In the genomic region with DNA sequence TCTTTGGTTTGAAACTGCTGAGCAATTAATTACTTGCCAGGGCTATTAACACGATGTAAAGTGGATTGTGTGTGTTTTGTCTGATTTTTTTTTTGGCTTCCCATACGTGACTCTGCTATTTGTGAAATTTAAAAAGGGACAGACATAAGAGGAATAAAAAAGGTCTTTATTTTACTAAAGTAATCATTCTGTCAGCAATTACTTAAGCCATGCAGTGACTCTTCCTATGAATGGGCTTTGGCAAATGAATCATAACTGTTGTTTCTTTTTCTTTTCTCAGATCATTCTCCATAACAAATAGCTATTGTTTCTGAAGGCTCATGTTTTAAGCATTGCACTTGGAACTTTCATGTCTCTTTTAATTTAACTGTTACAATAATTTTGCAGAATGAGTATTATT, we compare ENCODE assay signal across 22 cellular contexts.
DNase-seq lines count a peak whose midpoint lies in the region; ATAC-seq, FAIRE-seq and TF ChIP-seq lines count a peak whose summit lies in the region.
"Had no signal": no experiment of that assay in that cellular context is flagged by ENCODE, and none has a peak within 500 bp of the region (broad histone marks: within the 10 kb centered on the region; RNA-seq: fewer than 3 reads in every experiment).

No MANE protein-coding gene starts in this region.

- no peak overlapping the region for H3K4me3 ChIP-seq in astrocyte of the spinal cord (ENCODE audit: low read depth, low read length)
- H3K4me3 ChIP-seq in uterus: no peak overlapping the region
- H3K4me3 ChIP-seq in brain microvascular endothelial cell (ENCODE audit: low read depth, low read length): no peak overlapping the region
- H3K4me3 ChIP-seq: gastrocnemius medialis, SJCRH30, suprapubic skin had no signal

- FAIRE-seq in RCC 7860 (lab: Jason Lieb, UNC): no peak
- FAIRE-seq: G401.6 had no signal

- no peak for TF ChIP-seq POLR2A in uterus (IDR thresholded peaks at IDR 0.05)

- DNase-seq in astrocyte of the spinal cord (ENCODE audit: low read depth, low spot score): peak; percentile 19
- DNase-seq in medulla oblongata (ENCODE audit: extremely low spot score): peak; percentile 13
- DNase-seq in uterus: no peak
- no peak for DNase-seq in brain microvascular endothelial cell
- DNase-seq in RCC 7860 (ENCODE audit: low spot score): no peak
- DNase-seq: activated CD4-positive, alpha-beta T cell treated with anti-CD3 and anti-CD28 coated beads for 48 hours; activated CD8-positive, alpha-beta memory T cell treated with anti-CD3 and anti-CD28 coated beads, Interleukin-2, amount 10 ng/mL, durations not matched to agents 7 days and 5 days; gastrocnemius medialis; KBM-7; left cardiac atrium; NCI-H187; NCI-H226; PC-3; SJCRH30 had no signal

- H3K9me3 ChIP-seq in uterus: no peaks in the 10 kb centered on the region
- H3K9me3 ChIP-seq: gastrocnemius medialis, SJCRH30, suprapubic skin had no signal

- TF ChIP-seq CTCF in astrocyte of the spinal cord (IDR thresholded peaks at IDR 0.05; ENCODE audit: low read depth, low read length) (no peak), uterus (IDR thresholded peaks at IDR 0.05) (no peak), brain microvascular endothelial cell (IDR thresholded peaks at IDR 0.05; ENCODE audit: low read depth, low read length, missing control alignments) (no peak)

- in situ Hi-C loops in astrocyte of the spinal cord (cut with HindIII; ENCODE audit: low sequenced_read_pairs) (no loop called here), brain microvascular endothelial cell (cut with HindIII; ENCODE audit: low pct_ligation_motif_present, low sequenced_read_pairs) (no loop called here)

- ATAC-seq in GM18517 (IDR thresholded peaks at IDR 0.05; ENCODE audit: unreplicated experiment) (peak; percentile 40), HG02798 (IDR thresholded peaks at IDR 0.05; ENCODE audit: poor library complexity, unreplicated experiment) (peak; percentile 41), GM18498 (IDR thresholded peaks at IDR 0.05; ENCODE audit: unreplicated experiment) (no peak)
- ATAC-seq: activated CD8-positive, alpha-beta memory T cell treated with anti-CD3 and anti-CD28 coated beads, Interleukin-2, amount 10 ng/mL, durations not matched to agents 7 days and 5 days; gastrocnemius medialis; left cardiac atrium; PC-3 had no signal

- H3K27me3 ChIP-seq in uterus: no peaks in the 10 kb centered on the region
- H3K27me3 ChIP-seq in brain microvascular endothelial cell (replicated peaks): no peaks in the 10 kb centered on the region
- H3K27me3 ChIP-seq: gastrocnemius medialis, SJCRH30, suprapubic skin had no signal

- H3K27ac ChIP-seq in uterus: no peak overlapping the region
- no peak overlapping the region for H3K27ac ChIP-seq in brain microvascular endothelial cell
- H3K27ac ChIP-seq: C4-2B, epithelial cell of prostate, gastrocnemius medialis, parathyroid adenoma, SJCRH30, suprapubic skin had no signal

- H3K4me1 ChIP-seq in uterus: no peaks in the 10 kb centered on the region
- H3K4me1 ChIP-seq: gastrocnemius medialis, parathyroid adenoma, SJCRH30, suprapubic skin had no signal

- intact Hi-C loops in uterus (cut with DNase I; ENCODE audit: low total_unique reads): no loop called here

- H3K36me3 ChIP-seq in uterus: peaks cover 0 to 3% of the 10 kb centered on the region in 2 donors
- H3K36me3 ChIP-seq in brain microvascular endothelial cell (replicated peaks): no peaks in the 10 kb centered on the region
- H3K36me3 ChIP-seq: gastrocnemius medialis, SJCRH30, suprapubic skin had no signal

Comparison
In these comparisons a context has a peak if more than half of its experiments do, and no peak if none do; other contexts are left out.
1. DNase-seq: peak in astrocyte of the spinal cord (single experiment) and medulla oblongata (single experiment); none in uterus (0 of 2), brain microvascular endothelial cell (single experiment) and RCC 7860 (single experiment).